In the genomic region with DNA sequence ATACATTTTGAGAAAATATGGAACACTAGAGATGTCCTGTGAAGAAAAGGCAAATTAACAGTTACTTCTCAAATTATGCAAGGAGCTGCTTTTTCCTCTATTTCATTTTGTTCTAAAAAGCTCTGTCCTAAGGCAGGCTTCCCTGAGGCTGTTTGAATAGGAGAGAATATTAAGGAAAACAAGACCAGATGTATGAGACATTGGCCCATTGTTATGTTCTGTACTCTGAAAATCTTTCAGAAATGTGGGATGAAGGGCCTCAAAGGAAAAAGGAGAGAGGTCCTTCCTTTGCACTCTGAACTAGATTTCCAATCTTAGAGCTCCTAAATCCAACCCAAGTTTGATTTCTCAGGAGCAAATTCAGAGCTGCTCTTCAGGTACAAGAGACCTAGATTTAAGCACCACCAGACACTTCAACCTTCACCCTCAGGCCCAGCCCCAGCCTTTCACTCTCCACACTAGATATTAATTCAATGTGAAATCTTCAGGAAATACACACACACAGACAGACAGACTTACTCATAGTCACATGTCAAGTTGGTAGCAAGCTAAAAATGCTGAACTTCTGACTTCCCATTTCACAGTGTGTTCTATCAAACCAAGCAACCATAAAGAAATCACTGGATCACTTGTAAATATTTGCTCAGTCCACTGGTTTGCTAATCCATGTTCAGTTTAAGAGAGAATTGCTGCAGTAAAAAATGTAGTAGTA, we compare ENCODE assay signal across 13 cellular contexts. TPM values are rescaled to one million over a fixed set of nuclear protein-coding genes. Genes with fewer than 3 reads are reported as not detected.
DNase-seq lines count a peak whose midpoint lies in the region; ATAC-seq and TF ChIP-seq lines count a peak whose summit lies in the region.
"Had no signal": no experiment of that assay in that cellular context is flagged by ENCODE, and none has a peak within 500 bp of the region (broad histone marks: within the 10 kb centered on the region; RNA-seq: fewer than 3 reads in every experiment).

No MANE protein-coding gene starts in this region.

- no peak for ATAC-seq in HG02678 (IDR thresholded peaks at IDR 0.05; ENCODE audit: unreplicated experiment)
- ATAC-seq in GM19035 (IDR thresholded peaks at IDR 0.05; ENCODE audit: unreplicated experiment), result no peak
- ATAC-seq: stimulated activated naive B cell treated with anti-CD40 and anti-IgM and Interleukin-4, amounts not matched to agents 10 μg/mL and 1 μg/mL and 100 μg/mL, for 72 hours had no signal

- DNase-seq in Calu3, result no peak
- peak; percentile 18 for DNase-seq in NCI-H226
- DNase-seq in epithelial cell of proximal tubule (ENCODE audit: low read depth), result peak; percentile 89
- peak; percentile 30 for DNase-seq in midbrain (lab: John Stamatoyannopoulos, UW)
- no peak for DNase-seq in HEK293T (ENCODE audit: extremely low spot score)
- DNase-seq in retina, result no peak
- DNase-seq: activated CD8-positive, alpha-beta memory T cell treated with anti-CD3 and anti-CD28 coated beads, Interleukin-2, amount 50 U/mL, for 4 hours; aorta; PC-9; stimulated activated naive B cell treated with anti-CD40 and anti-IgM and Interleukin-4, amounts not matched to agents 10 μg/mL and 1 μg/mL and 100 μg/mL, for 72 hours had no signal

- POLR2A ChIA-PET in HEK293T (lab: Yijun Ruan, JAX), result no interaction called here

- no peak overlapping the region for H3K4me3 ChIP-seq in epithelial cell of proximal tubule (ENCODE audit: low read depth, low read length)
- H3K4me3 ChIP-seq: BLaER1, PC-9 had no signal

- peak overlapping the region; percentile 29 for H3K27ac Mint-ChIP-seq in Calu3 (ENCODE audit: unreplicated experiment)
- H3K27ac Mint-ChIP-seq: stimulated activated naive B cell treated with anti-CD40 and anti-IgM and Interleukin-4, amounts not matched to agents 10 μg/mL and 1 μg/mL and 100 μg/mL, for 72 hours had no signal

- intact Hi-C loops in Calu3 (cut with micrococcal nuclease; ENCODE audit: unreplicated experiment), result no loop called here

- H3K4me1 Mint-ChIP-seq in Calu3 (ENCODE audit: low read depth, unreplicated experiment), result peaks cover 9% of the 10 kb centered on the region

- CTCF ChIA-PET in Calu3 (lab: Charles Lee) (no interaction called here), HEK293T (lab: Yijun Ruan, JAX) (no interaction called here)

- TF ChIP-seq CTCF in Calu3 (IDR thresholded peaks at IDR 0.05; ENCODE audit: unreplicated experiment), result no peak
- TF ChIP-seq CTCF in epithelial cell of proximal tubule (conservative IDR thresholded peaks at IDR 0.05; ENCODE audit: low read depth, low read length), result no peak

- H3K36me3 Mint-ChIP-seq in Calu3 (ENCODE audit: insufficient read depth, unreplicated experiment), result no peaks in the 10 kb centered on the region
- H3K36me3 Mint-ChIP-seq: stimulated activated naive B cell treated with anti-CD40 and anti-IgM and Interleukin-4, amounts not matched to agents 10 μg/mL and 1 μg/mL and 100 μg/mL, for 72 hours had no signal

- no peaks in the 10 kb centered on the region for H3K27me3 Mint-ChIP-seq in Calu3 (ENCODE audit: unreplicated experiment)

- no peak overlapping the region for H3K4me3 Mint-ChIP-seq in Calu3 (ENCODE audit: low read depth, unreplicated experiment)
- H3K4me3 Mint-ChIP-seq: stimulated activated naive B cell treated with anti-CD40 and anti-IgM and Interleukin-4, amounts not matched to agents 10 μg/mL and 1 μg/mL and 100 μg/mL, for 72 hours had no signal

- H3K9me3 Mint-ChIP-seq in Calu3 (ENCODE audit: low read depth, unreplicated experiment), result no peaks in the 10 kb centered on the region

- BruUV-seq in Calu3 (replicated peaks; lab: Mats Ljungman, UMichigan), result no TSS peak

TF ChIP-seq in HEK293T, 16 proteins besides CTCF, POLR2A, EP300 and RAD21:
- no peak for TF ChIP-seq LEF1 (IDR thresholded peaks at IDR 0.05; ENCODE audit: borderline replicate concordance)
- no peak for TF ChIP-seq HDGF (IDR thresholded peaks at IDR 0.05; ENCODE audit: borderline replicate concordance)
TF ChIP-seq in HEK293T: peak in this region for 0.

RNA-seq across cellular contexts. Expression of a gene that starts 5.3 kb away (rescaled TPM):
- total RNA-seq in Calu3 (2022) (not detected in 2 replicates), epithelial cell of proximal tubule (not detected in 2 replicates)
- total RNA-seq: PC-9 had no signal

Comparison
In these comparisons a context has a peak if more than half of its experiments do, and no peak if none do; other contexts are left out.
1. DNase-seq: peak in NCI-H226 (single experiment), epithelial cell of proximal tubule (single experiment) and midbrain (single experiment); none in Calu3 (single experiment), HEK293T (single experiment) and retina (single experiment).